Comparison of ENCODE assay signal across 30 cellular contexts in genomic region chr4:2127609-2128300, GRCh38.
"Had no signal": no experiment of that assay in that cellular context is flagged by ENCODE, and none has a peak within 500 bp of the region (broad histone marks: within the 10 kb centered on the region; RNA-seq: fewer than 3 reads in every experiment).

No MANE protein-coding gene starts in this region.

- H3K4me3 ChIP-seq: body of pancreas, heart left ventricle, suprapubic skin, tibial artery had no signal

- ATAC-seq: activated CD8-positive, alpha-beta memory T cell treated with anti-CD3 and anti-CD28 coated beads, Interleukin-2, amount 10 ng/mL, durations not matched to agents 7 days and 5 days; activated CD8-positive, alpha-beta T cell treated with anti-CD3 and anti-CD28 coated beads for 36 hours; activated naive CD8-positive, alpha-beta T cell treated with anti-CD3 and anti-CD28 coated beads, Interleukin-2, amount 50 U/mL, for 24 hours; body of pancreas; foreskin keratinocyte; left colon; naive thymus-derived CD8-positive, alpha-beta T cell; right cardiac atrium; T-helper 17 cell had no signal

- H3K27me3 Mint-ChIP-seq: activated CD4-positive, alpha-beta T cell treated with anti-CD3 and anti-CD28 coated beads, Interleukin-2, amount 10 ng/mL, durations not matched to agents 7 days and 5 days; activated CD8-positive, alpha-beta memory T cell treated with anti-CD3 and anti-CD28 coated beads, Interleukin-2, amount 10 ng/mL, durations not matched to agents 7 days and 5 days; activated CD8-positive, alpha-beta T cell treated with anti-CD3 and anti-CD28 coated beads for 36 hours; activated naive CD8-positive, alpha-beta T cell treated with anti-CD3 and anti-CD28 coated beads, Interleukin-2, amount 50 U/mL, for 24 hours had no signal

- DNase-seq: activated CD4-positive, alpha-beta T cell treated with anti-CD3 and anti-CD28 coated beads for 1 hour; activated CD4-positive, alpha-beta T cell treated with anti-CD3 and anti-CD28 coated beads, Interleukin-2, amount 10 ng/mL, durations not matched to agents 7 days and 5 days; activated CD8-positive, alpha-beta memory T cell treated with anti-CD3 and anti-CD28 coated beads, Interleukin-2, amount 10 ng/mL, durations not matched to agents 7 days and 5 days; activated CD8-positive, alpha-beta T cell treated with anti-CD3 and anti-CD28 coated beads for 36 hours; activated naive CD8-positive, alpha-beta T cell treated with anti-CD3 and anti-CD28 coated beads, Interleukin-2, amount 50 U/mL, for 24 hours; activated T-cell treated with anti-CD3 and anti-CD28 coated beads, Interleukin-2, amount 50 U/mL, for 48 hours; body of pancreas; cerebellar nuclear complex; cortex of kidney; foreskin keratinocyte; heart left ventricle; hypothalamus; immature natural killer cell; kidney; left colon; naive thymus-derived CD8-positive, alpha-beta T cell; occipital lobe; right cardiac atrium; stimulated activated CD4-positive, alpha-beta T cell treated with anti-CD3 and anti-CD28 coated beads, Interleukin-15, amount 100 ng/mL, for 24 hours; stimulated activated CD4-positive, alpha-beta T cell treated with anti-CD3 and anti-CD28 coated beads, Interleukin-2, amount 100 ng/mL, for 24 hours; stimulated activated naive CD4-positive, alpha-beta T cell; T-helper 17 cell; T1000; tibial artery had no signal

- H3K36me3 ChIP-seq: heart left ventricle, suprapubic skin, tibial artery had no signal

- H3K4me1 ChIP-seq: body of pancreas, heart left ventricle, suprapubic skin, tibial artery had no signal

- H3K4me3 Mint-ChIP-seq: activated CD4-positive, alpha-beta T cell treated with anti-CD3 and anti-CD28 coated beads, Interleukin-2, amount 10 ng/mL, durations not matched to agents 7 days and 5 days; activated CD8-positive, alpha-beta memory T cell treated with anti-CD3 and anti-CD28 coated beads, Interleukin-2, amount 10 ng/mL, durations not matched to agents 7 days and 5 days; activated CD8-positive, alpha-beta T cell treated with anti-CD3 and anti-CD28 coated beads for 36 hours; activated naive CD4-positive, alpha-beta T cell treated with anti-CD3 and anti-CD28 coated beads, Interleukin-2, amount 50 U/mL, for 24 hours; activated naive CD8-positive, alpha-beta T cell treated with anti-CD3 and anti-CD28 coated beads, Interleukin-2, amount 50 U/mL, for 24 hours; immature natural killer cell; naive thymus-derived CD8-positive, alpha-beta T cell; neural crest cell; T-helper 17 cell; WTC11 had no signal

- FAIRE-seq: endothelial cell of umbilical vein, kidney had no signal

- H3K27me3 ChIP-seq: body of pancreas, heart left ventricle, suprapubic skin, tibial artery had no signal

- H3K27ac ChIP-seq: body of pancreas, foreskin keratinocyte, heart left ventricle, suprapubic skin, tibial artery had no signal

- H3K27ac Mint-ChIP-seq: activated CD4-positive, alpha-beta T cell treated with anti-CD3 and anti-CD28 coated beads, Interleukin-2, amount 10 ng/mL, durations not matched to agents 7 days and 5 days; activated CD8-positive, alpha-beta memory T cell treated with anti-CD3 and anti-CD28 coated beads, Interleukin-2, amount 10 ng/mL, durations not matched to agents 7 days and 5 days; activated CD8-positive, alpha-beta T cell treated with anti-CD3 and anti-CD28 coated beads for 36 hours; activated naive CD4-positive, alpha-beta T cell treated with anti-CD3 and anti-CD28 coated beads, Interleukin-2, amount 50 U/mL, for 24 hours; activated naive CD8-positive, alpha-beta T cell treated with anti-CD3 and anti-CD28 coated beads, Interleukin-2, amount 50 U/mL, for 24 hours; activated T-helper 2 cell treated with anti-CD3 and anti-CD28 coated beads, Interferon-gamma antibody, Interleukin-2, Interleukin-4, amounts not matched to agents 10 μg/mL and 5 μg/mL and 100 μg/mL, durations not matched to agents 14 hours and 24 hours and 36 hours; immature natural killer cell; T-helper 17 cell; WTC11 had no signal

- H3K4me1 Mint-ChIP-seq: activated CD4-positive, alpha-beta T cell treated with anti-CD3 and anti-CD28 coated beads, Interleukin-2, amount 10 ng/mL, durations not matched to agents 7 days and 5 days; activated naive CD4-positive, alpha-beta T cell treated with anti-CD3 and anti-CD28 coated beads, Interleukin-2, amount 50 U/mL, for 24 hours; activated naive CD8-positive, alpha-beta T cell treated with anti-CD3 and anti-CD28 coated beads, Interleukin-2, amount 50 U/mL, for 24 hours; immature natural killer cell; T-helper 17 cell; WTC11 had no signal
